ENCODE assay signal across 19 cellular contexts in the genomic region with DNA sequence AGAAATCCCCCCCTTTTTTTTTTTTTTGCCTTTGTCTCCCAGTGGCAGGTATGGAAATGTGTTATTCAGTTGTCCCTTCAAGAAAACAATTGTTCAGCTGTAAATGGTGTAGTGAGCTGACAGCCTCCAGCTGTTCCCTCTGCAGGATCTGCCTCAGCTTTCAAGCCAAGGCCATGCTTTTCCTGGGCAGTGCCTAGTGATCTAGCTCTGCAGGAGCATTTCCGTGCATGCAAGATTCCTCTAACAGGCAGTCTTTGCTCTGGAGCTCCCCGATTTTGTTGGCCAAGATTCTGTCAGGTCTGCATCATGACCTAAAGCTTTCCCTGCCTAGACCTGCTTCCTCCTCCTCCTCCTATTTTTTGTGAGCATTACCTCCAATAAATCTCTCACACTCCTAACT.
DNase-seq lines count a peak whose midpoint lies in the region; FAIRE-seq and TF ChIP-seq lines count a peak whose summit lies in the region.
"Had no signal": no experiment of that assay in that cellular context is flagged by ENCODE, and none has a peak within 500 bp of the region (broad histone marks: within the 10 kb centered on the region; RNA-seq: fewer than 3 reads in every experiment).

No MANE protein-coding gene starts in this region.

- no peaks in the 10 kb centered on the region for H3K79me1 ChIP-seq in H1 (ENCODE audit: low read depth, low read length)

- no peaks in the 10 kb centered on the region for H3K9me3 ChIP-seq in H1 (ENCODE audit: insufficient read depth in 2 of 2, low read depth in 1 of 2, low read length in 1 of 2)
- H3K9me3 ChIP-seq: gastrocnemius medialis, thyroid gland had no signal

- H2BK120ac ChIP-seq in H1 (replicated peaks; ENCODE audit: low read depth, low read length) = no peak overlapping the region

- H3K4me1 ChIP-seq in H1 (replicated peaks in 1 of 4; ENCODE audit: control insufficient read depth in 3 of 4, insufficient read depth in 4 of 4, low read length in 3 of 4) = peaks cover 0 to 8% (median 2%) of the 10 kb centered on the region in 4 experiments; a peak in 2 of 7 replicates
- H3K4me1 ChIP-seq: adrenal gland, gastrocnemius medialis, thyroid gland had no signal

- H2BK15ac ChIP-seq in H1 (ENCODE audit: low read length) = no peak overlapping the region

- H3K18ac ChIP-seq in H1 (ENCODE audit: extremely low read depth, low read length) = no peak overlapping the region

- peak; percentile 50 for DNase-seq in G401 (ENCODE audit: low spot score)
- DNase-seq in NCI-H146 (lab: John Stamatoyannopoulos, UW) = peak; percentile 57
- DNase-seq in H1 (ENCODE audit: low read depth in 1 of 2, low spot score in 2 of 2) = no peak
- DNase-seq in myocyte (ENCODE audit: low read depth) = peak; percentile 52
- DNase-seq in urothelium cell line (ENCODE audit: low spot score) = no peak
- DNase-seq in NCI-H2029 (lab: John Stamatoyannopoulos, UW) = no peak
- DNase-seq in activated T-cell treated with anti-CD3 and anti-CD28 coated beads for 4 hours = no peak
- DNase-seq: activated CD4-positive, alpha-beta T cell treated with anti-CD3 and anti-CD28 coated beads, Interleukin-2, amount 50 U/mL, for 4 hours; activated CD8-positive, alpha-beta memory T cell treated with anti-CD3 and anti-CD28 coated beads, Interleukin-2, amount 50 U/mL, for 48 hours; activated effector memory CD4-positive, alpha-beta T cell treated with anti-CD3 and anti-CD28 coated beads, Interleukin-2, amount 50 U/mL, for 16 hours; adrenal gland; CD4-positive, alpha-beta memory T cell; gastrocnemius medialis; midbrain; nephron progenitor cell; stimulated activated naive CD8-positive, alpha-beta T cell treated with anti-CD3 and anti-CD28 coated beads, Interleukin-15, Interleukin-2, amounts not matched to agents 100 U/mL and 50 U/mL, for 24 hours; thyroid gland had no signal

- no peak overlapping the region for H3K56ac ChIP-seq in H1 (replicated peaks; ENCODE audit: insufficient read length, low read depth, low read length)

- WGBS in H1 (ENCODE audit: extremely low coverage in 1 of 2, insufficient coverage in 1 of 2, insufficient read length in 1 of 2, insufficient replicate concordance in 2 of 2, low coverage in 1 of 2, low lambda C conversion rate in 2 of 2, missing lambda C conversion rate in 1 of 2), 2 experiments = 22% methylated on average over 2 of the region's 2 CpGs; no CpG with 5 or more reads in 1 of the 2 experiments

- H3K14ac ChIP-seq in H1 (ENCODE audit: insufficient read length) = no peak overlapping the region

- no peak overlapping the region for H2AK5ac ChIP-seq in H1 (ENCODE audit: low read depth, low read length)

- peak overlapping the region; percentile 3 to 43; a peak in 2 of 4 replicates for H3K4me2 ChIP-seq in H1 (ENCODE audit: insufficient read depth in 1 of 2, low read depth in 2 of 2, low read length in 2 of 2)

- no peak for TF ChIP-seq POLR2A in H1 (IDR thresholded peaks at IDR 0.05; ENCODE audit: control extremely low read depth in 1 of 2, low read depth in 2 of 2, low read length in 2 of 2)

- H2BK20ac ChIP-seq in H1 (ENCODE audit: low read length) = no peak overlapping the region

- H3K36me3 ChIP-seq in H1 (ENCODE audit: control insufficient read depth in 2 of 4, insufficient read depth in 4 of 4, low read length in 3 of 4) = no peaks in the 10 kb centered on the region
- H3K36me3 ChIP-seq: adrenal gland, gastrocnemius medialis, thyroid gland had no signal

- no peak overlapping the region for H3K23ac ChIP-seq in H1 (ENCODE audit: insufficient read length)

- no peaks in the 10 kb centered on the region for H4K20me1 ChIP-seq in H1 (replicated peaks in 1 of 2; ENCODE audit: control insufficient read depth in 1 of 2, insufficient read depth in 2 of 2, low read length in 2 of 2)

- TF ChIP-seq CTCF in H1 (IDR thresholded peaks at IDR 0.05; ENCODE audit: control extremely low read depth in 1 of 3, insufficient read depth in 1 of 3, low read depth in 1 of 3, low read length in 3 of 3) = no peak

- no peak overlapping the region for H2BK5ac ChIP-seq in H1 (ENCODE audit: low read depth, low read length)

- no peaks in the 10 kb centered on the region for H3K79me2 ChIP-seq in H1 (ENCODE audit: control insufficient read depth in 1 of 2, insufficient read depth in 2 of 2, low read length in 2 of 2)

- FAIRE-seq in H1 (lab: Jason Lieb, UNC) (peak; percentile 69), urothelium cell line (lab: Jason Lieb, UNC) (no peak)
- FAIRE-seq: H54, K562 had no signal

- CTCF ChIA-PET in H1 (lab: Charles Lee; ENCODE audit: partially characterized antibody) = interaction anchor here (0.6 to 1.2 kb wide), 2 partner anchors 21 to 28 kb away, joined by 3 read pairs; no protein-coding TSS in a partner anchor

- no peak overlapping the region for H2BK12ac ChIP-seq in H1 (ENCODE audit: low read depth, low read length)

- H3K27me3 ChIP-seq in H1 (replicated peaks in 1 of 4; ENCODE audit: control insufficient read depth in 3 of 4, extremely low read depth in 1 of 4, insufficient read depth in 3 of 4, low read length in 3 of 4) = no peaks in the 10 kb centered on the region
- H3K27me3 ChIP-seq: gastrocnemius medialis, thyroid gland had no signal

- no peak overlapping the region for H4K8ac ChIP-seq in H1 (ENCODE audit: extremely low read depth, insufficient read depth, low read length)

- no peak for TF ChIP-seq EP300 in H1 (IDR thresholded peaks at IDR 0.05; ENCODE audit: borderline replicate concordance in 1 of 2, low read depth in 2 of 2, low read length in 2 of 2)

- no peak overlapping the region for H3K9ac ChIP-seq in H1 (replicated peaks in 1 of 4; ENCODE audit: extremely low read depth in 1 of 4, low read depth in 3 of 4, low read length in 3 of 4)

- H2AFZ ChIP-seq in H1 (ENCODE audit: low read length) = no peak overlapping the region

- H4K5ac ChIP-seq in H1 (ENCODE audit: insufficient read length, low read depth, low read length) = no peak overlapping the region

- H4K91ac ChIP-seq in H1 (replicated peaks; ENCODE audit: insufficient read length, low read length) = no peak overlapping the region

- no peak overlapping the region for H3K4ac ChIP-seq in H1 (replicated peaks; ENCODE audit: insufficient read length, low read depth, low read length)

- no peak overlapping the region for H3K27ac ChIP-seq in H1 (ENCODE audit: low read depth, low read length)
- H3K27ac ChIP-seq: adrenal gland, gastrocnemius medialis, thyroid gland had no signal

- in situ Hi-C loops in G401 (cut with HindIII; ENCODE audit: low sequenced_read_pairs) = no loop called here

- H3K4me3 ChIP-seq in H1 (ENCODE audit: extremely low read depth in 1 of 4, insufficient read depth in 2 of 4, low read depth in 3 of 4, low read length in 4 of 4) = peak overlapping the region in 1 of 4 experiments; percentile 13; a peak in 1 of 8 replicates
- H3K4me3 ChIP-seq: adrenal gland, gastrocnemius medialis, K562, thyroid gland had no signal

- POLR2A ChIA-PET in H1 (lab: Charles Lee; ENCODE audit: partially characterized antibody) = no interaction called here

- H3K23me2 ChIP-seq in H1 (ENCODE audit: low read depth, low read length) = no peaks in the 10 kb centered on the region

- 0 out of 4 replicates have a peak, but pooled peaks of 1 of the 2 experiments have one; percentile 3 for TF ChIP-seq RAD21 in H1 (IDR thresholded peaks at IDR 0.05 in 1 of 2, conservative IDR thresholded peaks at IDR 0.05 in 1 of 2; ENCODE audit: low read depth in 2 of 2, low read length in 2 of 2)

TF ChIP-seq in H1, 55 proteins besides CTCF, POLR2A, EP300 and RAD21 (continues in another document):
- TF ChIP-seq TEAD4 (IDR thresholded peaks at IDR 0.05; ENCODE audit: low read depth, low read length) = peak; percentile 55; the same call in 1 of the 2 replicates
- TF ChIP-seq TBP (IDR thresholded peaks at IDR 0.05; ENCODE audit: low read depth, low read length) = no peak
- no peak for TF ChIP-seq CTBP2 (IDR thresholded peaks at IDR 0.05; ENCODE audit: borderline replicate concordance, insufficient read depth, insufficient read length, low read length)
- TF ChIP-seq NANOG (IDR thresholded peaks at IDR 0.05; ENCODE audit: insufficient read depth, low read depth, low read length, poor library complexity, severe bottlenecking) = no peak
- TF ChIP-seq, protein P1, sequence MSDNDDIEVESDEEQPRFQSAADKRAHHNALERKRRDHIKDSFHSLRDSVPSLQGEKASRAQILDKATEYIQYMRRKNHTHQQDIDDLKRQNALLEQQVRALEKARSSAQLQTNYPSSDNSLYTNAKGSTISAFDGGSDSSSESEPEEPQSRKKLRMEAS (IDR thresholded peaks at IDR 0.05) = peak; percentile 62; the same call in 1 of the 2 replicates
- no peak for TF ChIP-seq SIX5 (IDR thresholded peaks at IDR 0.05; ENCODE audit: low read depth, low read length)
- TF ChIP-seq SIN3A (conservative IDR thresholded peaks at IDR 0.05 in 1 of 2, IDR thresholded peaks at IDR 0.05 in 1 of 2; ENCODE audit: low read depth in 1 of 2, low read length in 2 of 2) = peak; percentile 87 to 92; a peak in 3 of 4 replicates
- no peak for TF ChIP-seq RBBP5 (IDR thresholded peaks at IDR 0.05; ENCODE audit: borderline replicate concordance, low read depth, low read length)
- no peak for TF ChIP-seq CEBPB (IDR thresholded peaks at IDR 0.05; ENCODE audit: low read depth, low read length)
- no peak for TF ChIP-seq CBX8 (IDR thresholded peaks at IDR 0.05; ENCODE audit: borderline replicate concordance, low read depth, low read length)
- TF ChIP-seq, protein P2, sequence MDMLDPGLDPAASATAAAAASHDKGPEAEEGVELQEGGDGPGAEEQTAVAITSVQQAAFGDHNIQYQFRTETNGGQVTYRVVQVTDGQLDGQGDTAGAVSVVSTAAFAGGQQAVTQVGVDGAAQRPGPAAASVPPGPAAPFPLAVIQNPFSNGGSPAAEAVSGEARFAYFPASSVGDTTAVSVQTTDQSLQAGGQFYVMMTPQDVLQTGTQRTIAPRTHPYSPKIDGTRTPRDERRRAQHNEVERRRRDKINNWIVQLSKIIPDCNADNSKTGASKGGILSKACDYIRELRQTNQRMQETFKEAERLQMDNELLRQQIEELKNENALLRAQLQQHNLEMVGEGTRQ (IDR thresholded peaks at IDR 0.05; ENCODE audit: low read length) = no peak
- no peak for TF ChIP-seq CHD2 (IDR thresholded peaks at IDR 0.05; ENCODE audit: low read length)
- TF ChIP-seq RXRA (IDR thresholded peaks at IDR 0.05; ENCODE audit: insufficient read depth, low read depth, low read length) = no peak
- no peak for TF ChIP-seq GABPA (IDR thresholded peaks at IDR 0.05; ENCODE audit: borderline replicate concordance, insufficient read depth, low read length)
- no peak for TF ChIP-seq CHD1 (IDR thresholded peaks at IDR 0.05; ENCODE audit: low read depth, low read length)
- TF ChIP-seq RFX5 (IDR thresholded peaks at IDR 0.05; ENCODE audit: borderline replicate concordance, low read depth, low read length) = no peak
- no peak for TF ChIP-seq CREB1 (IDR thresholded peaks at IDR 0.05)
- TF ChIP-seq POU5F1 (IDR thresholded peaks at IDR 0.05; ENCODE audit: low read depth, low read length) = no peak
- no peak for TF ChIP-seq EZH2 (IDR thresholded peaks at IDR 0.05; ENCODE audit: low read depth, low read length, severe bottlenecking)
- no peak for TF ChIP-seq FOSL1 (IDR thresholded peaks at IDR 0.05; ENCODE audit: insufficient read depth, low read depth, low read length)

Comparison
In these comparisons a context has a peak if more than half of its experiments do, and no peak if none do; other contexts are left out.
1. DNase-seq: peak in G401 (single experiment), NCI-H146 (single experiment) and myocyte (single experiment); none in H1 (0 of 2), urothelium cell line (single experiment), NCI-H2029 (single experiment) and activated T-cell treated with anti-CD3 and anti-CD28 coated beads for 4 hours (single experiment).